Comparison of ENCODE assay signal across 8 cellular contexts in genomic region chr16:88811850-88812736, GRCh38. TPM values are rescaled to one million over a fixed set of nuclear protein-coding genes. Genes with fewer than 3 reads are reported as not detected.
A peak's percentile ranks its signal among the peaks of the same experiment; 100 is the strongest.
DNase-seq lines count a peak whose midpoint lies in the region; ATAC-seq and TF ChIP-seq lines count a peak whose summit lies in the region.

Gene APRT, minus strand, starts transcription at chr16:88811928. Its CDS starts 29 bp downstream, at chr16:88811899.

- no peaks in the 10 kb centered on the region for H3K9me3 Mint-ChIP-seq in activated naive CD4-positive, alpha-beta T cell treated with anti-CD3 and anti-CD28 coated beads, Interleukin-2, amount 50 U/mL, for 72 hours

- TF ChIP-seq POLR2A in testis (IDR thresholded peaks at IDR 0.05), result no peak

- 1 to 3% methylated on average over 2 to 71 of the region's 83 CpGs for WGBS in testis, 2 donors

- peaks cover 17% of the 10 kb centered on the region for H3K79me2 ChIP-seq in osteoblast (ENCODE audit: insufficient read depth, low read length)

- H3K27ac Mint-ChIP-seq in activated naive CD4-positive, alpha-beta T cell treated with anti-CD3 and anti-CD28 coated beads, Interleukin-2, amount 50 U/mL, for 72 hours, result peak within 1 kb of the TSS; percentile 95 to 96

- peak within 1 kb of the TSS; percentile 72 for H2AFZ ChIP-seq in osteoblast (ENCODE audit: low read length)

- peaks cover 12% of the 10 kb centered on the region for H4K20me1 ChIP-seq in osteoblast (ENCODE audit: insufficient read depth, low read length)

- DNase-seq in GM10266 (ENCODE audit: extremely low spot score) (peak; percentile 99), NCI-H1092 (lab: John Stamatoyannopoulos, UW) (peak; percentile 78), SKM-1 (lab: John Stamatoyannopoulos, UW; ENCODE audit: unreplicated experiment) (peak; percentile 56), glomerular visceral epithelial cell (ENCODE audit: extremely low spot score) (peak; percentile 91), osteoblast (ENCODE audit: insufficient read length, low spot score, missing footprints) (peak; percentile 100), testis (peak; percentile 96)
- DNase-seq in activated naive CD4-positive, alpha-beta T cell treated with anti-CD3 and anti-CD28 coated beads, Interleukin-2, amount 50 U/mL, for 72 hours (ENCODE audit: low spot score in 2 of 2), result peak; percentile 97 to 100

- TF ChIP-seq CTCF in GM10266 (IDR thresholded peaks at IDR 0.05; ENCODE audit: control insufficient read depth, insufficient read depth, low read depth, missing control alignments) (peak; percentile 62), osteoblast (IDR thresholded peaks at IDR 0.05; ENCODE audit: extremely low read depth, low read depth, low read length) (no peak), testis (IDR thresholded peaks at IDR 0.05) (peak in 1 of 3 experiments; percentile 35)

- H3K36me3 ChIP-seq in osteoblast (ENCODE audit: insufficient read depth, low read length), result peaks cover 22% of the 10 kb centered on the region
- H3K36me3 ChIP-seq in testis (ENCODE audit: low read depth, missing control alignments), result no peaks in the 10 kb centered on the region

- no peaks in the 10 kb centered on the region for H3K9me3 ChIP-seq in osteoblast (ENCODE audit: low read depth, low read length)
- H3K9me3 ChIP-seq in testis, result no peaks in the 10 kb centered on the region

- H3K27ac ChIP-seq in osteoblast (ENCODE audit: low read depth, low read length) (peak within 1 kb of the TSS; percentile 73), testis (peak within 1 kb of the TSS; percentile 82 to 92)

- peak within 1 kb of the TSS; percentile 87 for H3K4me2 ChIP-seq in osteoblast (ENCODE audit: insufficient read depth, low read length)

- H3K4me3 ChIP-seq in osteoblast (ENCODE audit: insufficient read depth, low read length) (peak within 1 kb of the TSS; percentile 77), testis (peak within 1 kb of the TSS; percentile 83 to 91)

- H3K36me3 Mint-ChIP-seq in activated naive CD4-positive, alpha-beta T cell treated with anti-CD3 and anti-CD28 coated beads, Interleukin-2, amount 50 U/mL, for 72 hours, result peaks cover 11% of the 10 kb centered on the region in 2 donors

- H3K27me3 ChIP-seq in osteoblast (ENCODE audit: insufficient read depth, low read length) (no peaks in the 10 kb centered on the region), testis (no peaks in the 10 kb centered on the region)

- intact Hi-C loops in testis (cut with DNase I; ENCODE audit: low total_unique reads), result no loop called here

- peak; percentile 62 for ATAC-seq in HG02610 (IDR thresholded peaks at IDR 0.05; ENCODE audit: unreplicated experiment)
- peak; percentile 74 to 77 for ATAC-seq in activated naive CD4-positive, alpha-beta T cell treated with anti-CD3 and anti-CD28 coated beads, Interleukin-2, amount 50 U/mL, for 72 hours

- peaks cover 25% of the 10 kb centered on the region for H3K4me1 ChIP-seq in osteoblast (ENCODE audit: insufficient read depth, low read length)
- H3K4me1 ChIP-seq in testis, result peaks cover 18% of the 10 kb centered on the region

RNA-seq across cellular contexts. Expression of gene APRT, which starts in this region (rescaled TPM):
- 100 to 1,000 TPM; 145 to 168 TPM for total RNA-seq in activated naive CD4-positive, alpha-beta T cell treated with anti-CD3 and anti-CD28 coated beads, Interleukin-2, amount 50 U/mL, for 72 hours
- 41.8 and 53.6 TPM in 2 replicates for total RNA-seq in osteoblast
- 10 to 100 TPM; 62.1 to 82.1 TPM for total RNA-seq in testis
- 86.0 TPM for polyA plus RNA-seq in testis (ENCODE audit: insufficient read depth, low read depth, low replicate concordance)

Comparison
In these comparisons a context has a peak if more than half of its experiments do, and no peak if none do; other contexts are left out.
1. Peak in every context shown above with its lines: DNase-seq, ATAC-seq, H3K4me3 ChIP-seq and H3K27ac ChIP-seq.